ENCODE assay signal across 8 cellular contexts in the genomic region with DNA sequence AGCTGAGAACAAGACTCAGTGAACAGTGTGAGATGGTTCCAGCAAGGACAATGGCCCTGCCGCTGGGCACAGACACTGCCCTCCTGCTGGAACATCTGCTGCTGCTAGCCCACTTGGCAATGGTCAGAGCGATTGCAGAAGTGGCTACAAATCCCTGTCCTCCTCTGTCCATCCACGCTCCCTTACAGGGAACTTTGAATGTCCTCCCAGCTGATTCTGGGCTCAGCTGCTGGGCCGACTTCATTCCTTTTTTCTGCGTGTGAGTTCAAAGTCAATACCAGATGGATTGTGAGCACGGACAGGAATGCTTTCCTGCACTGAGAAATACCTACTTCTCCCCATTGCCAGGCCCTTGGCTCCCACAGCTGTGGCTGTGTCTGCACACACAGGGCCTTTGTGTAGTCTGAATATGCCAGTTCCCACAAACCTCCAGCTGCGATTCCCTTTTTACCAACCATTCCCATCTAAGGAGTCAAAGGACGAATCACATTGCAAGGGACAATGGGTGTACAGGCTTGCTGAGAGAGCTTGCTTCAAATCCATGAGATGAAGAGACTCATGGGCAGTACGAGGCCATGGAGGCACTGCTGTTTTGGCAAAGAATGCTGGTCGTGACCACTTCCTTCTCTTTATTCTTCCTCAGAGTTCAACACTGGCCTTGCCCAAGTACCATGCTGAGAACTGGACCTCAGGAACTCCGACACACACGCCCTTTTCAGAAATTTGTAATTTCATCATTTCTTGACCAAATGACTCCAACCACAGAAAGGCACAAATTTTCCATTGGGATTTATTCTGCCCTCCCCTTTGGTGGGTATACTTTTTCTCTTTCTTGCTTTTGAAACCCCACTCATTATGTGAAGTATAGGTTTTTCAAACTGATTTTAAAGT. TPM values are rescaled to one million over a fixed set of nuclear protein-coding genes. Genes with fewer than 3 reads are reported as not detected.
DNase-seq lines count a peak whose midpoint lies in the region; ATAC-seq, FAIRE-seq and TF ChIP-seq lines count a peak whose summit lies in the region.

No MANE protein-coding gene starts in this region.

- ATAC-seq in GM18909 (IDR thresholded peaks at IDR 0.05; ENCODE audit: poor library complexity, unreplicated experiment) (no peak), HG03095 (IDR thresholded peaks at IDR 0.05; ENCODE audit: unreplicated experiment) (no peak)

- TF ChIP-seq POLR2A in suprapubic skin (IDR thresholded peaks at IDR 0.05), result no peak

- peaks cover 33% of the 10 kb centered on the region for H3K4me1 ChIP-seq in suprapubic skin

- no peak overlapping the region for H3K27ac Mint-ChIP-seq in activated T-helper 1 cell treated with anti-CD3 and anti-CD28 coated beads, Interleukin-12 subunit alpha, Interleukin-12 subunit beta, Interleukin-2, Interleukin-4 antibody, amounts not matched to agents 30 ng/mL and 10 ng/mL and 1 ng/mL, durations not matched to agents 14 hours and 24 hours and 36 hours

- H3K27me3 ChIP-seq in dorsolateral prefrontal cortex (no peaks in the 10 kb centered on the region), suprapubic skin (no peaks in the 10 kb centered on the region)

- no peak overlapping the region for H3K4me3 Mint-ChIP-seq in activated T-helper 1 cell treated with anti-CD3 and anti-CD28 coated beads, Interleukin-12 subunit alpha, Interleukin-12 subunit beta, Interleukin-2, Interleukin-4 antibody, amounts not matched to agents 30 ng/mL and 10 ng/mL and 1 ng/mL, durations not matched to agents 14 hours and 24 hours and 36 hours

- no peaks in the 10 kb centered on the region for H3K9me3 Mint-ChIP-seq in activated T-helper 1 cell treated with anti-CD3 and anti-CD28 coated beads, Interleukin-12 subunit alpha, Interleukin-12 subunit beta, Interleukin-2, Interleukin-4 antibody, amounts not matched to agents 30 ng/mL and 10 ng/mL and 1 ng/mL, durations not matched to agents 14 hours and 24 hours and 36 hours

- H3K27ac ChIP-seq in dorsolateral prefrontal cortex (peak overlapping the region; percentile 35 to 95 (median 86)), suprapubic skin (peak overlapping the region; percentile 49)

- H3K36me3 Mint-ChIP-seq in activated T-helper 1 cell treated with anti-CD3 and anti-CD28 coated beads, Interleukin-12 subunit alpha, Interleukin-12 subunit beta, Interleukin-2, Interleukin-4 antibody, amounts not matched to agents 30 ng/mL and 10 ng/mL and 1 ng/mL, durations not matched to agents 14 hours and 24 hours and 36 hours (ENCODE audit: low read depth), result no peaks in the 10 kb centered on the region

- TF ChIP-seq CTCF in dorsolateral prefrontal cortex (IDR thresholded peaks at IDR 0.05 in 54 of 56, conservative IDR thresholded peaks at IDR 0.05 in 2 of 56; ENCODE audit: low read depth in 1 of 56, partially characterized antibody in 56 of 56) (peak in 3 of 56 donors; percentile 4 to 13 (median 12)), suprapubic skin (IDR thresholded peaks at IDR 0.05) (no peak)

- TF ChIP-seq EP300 in suprapubic skin (IDR thresholded peaks at IDR 0.05), result no peak

- no peaks in the 10 kb centered on the region for H3K36me3 ChIP-seq in suprapubic skin

- DNase-seq in MV-4-11 (lab: John Stamatoyannopoulos, UW) (peak; percentile 2), dorsolateral prefrontal cortex (peak; percentile 11 to 88 (median 76)), middle frontal gyrus (ENCODE audit: extremely low spot score, low spot score) (peak; percentile 50), suprapubic skin (ENCODE audit: low spot score in 2 of 2) (no peak), RCC 7860 (ENCODE audit: low spot score) (no peak)
- DNase-seq in activated T-helper 1 cell treated with anti-CD3 and anti-CD28 coated beads, Interleukin-12 subunit alpha, Interleukin-12 subunit beta, Interleukin-2, Interleukin-4 antibody, amounts not matched to agents 30 ng/mL and 10 ng/mL and 1 ng/mL, durations not matched to agents 14 hours and 24 hours and 36 hours (ENCODE audit: low spot score), result no peak

- H3K4me1 Mint-ChIP-seq in activated T-helper 1 cell treated with anti-CD3 and anti-CD28 coated beads, Interleukin-12 subunit alpha, Interleukin-12 subunit beta, Interleukin-2, Interleukin-4 antibody, amounts not matched to agents 30 ng/mL and 10 ng/mL and 1 ng/mL, durations not matched to agents 14 hours and 24 hours and 36 hours (ENCODE audit: low read depth), result peaks cover 6% of the 10 kb centered on the region

- H3K4me3 ChIP-seq in dorsolateral prefrontal cortex, result peak overlapping the region in 45 of 59 donors; percentile 1 to 58 (median 36)
- H3K4me3 ChIP-seq in suprapubic skin, result no peak overlapping the region

- 74% methylated on average over 12 of the region's 12 CpGs for WGBS in suprapubic skin

- H3K9me3 ChIP-seq in suprapubic skin, result no peaks in the 10 kb centered on the region

- intact Hi-C loops in dorsolateral prefrontal cortex (cut with DNase I), result loop anchor here (1.0 to 5.0 kb wide), 5 partner anchors 59 to 262 kb away; no protein-coding TSS in a partner anchor
- intact Hi-C loops in activated T-helper 1 cell treated with anti-CD3 and anti-CD28 coated beads, Interleukin-12 subunit alpha, Interleukin-12 subunit beta, Interleukin-2, Interleukin-4 antibody, amounts not matched to agents 30 ng/mL and 10 ng/mL and 1 ng/mL, durations not matched to agents 14 hours and 24 hours and 36 hours (cut with micrococcal nuclease), result loop anchor here (1.0 kb wide), 3 partner anchors 59 to 263 kb away; no protein-coding TSS in a partner anchor

- FAIRE-seq in RCC 7860 (lab: Jason Lieb, UNC), result no peak

- peaks cover 4% of the 10 kb centered on the region for H3K27me3 Mint-ChIP-seq in activated T-helper 1 cell treated with anti-CD3 and anti-CD28 coated beads, Interleukin-12 subunit alpha, Interleukin-12 subunit beta, Interleukin-2, Interleukin-4 antibody, amounts not matched to agents 30 ng/mL and 10 ng/mL and 1 ng/mL, durations not matched to agents 14 hours and 24 hours and 36 hours (ENCODE audit: insufficient read depth)

RNA-seq across cellular contexts. Expression of a gene that starts 44.2 kb away (rescaled TPM):
- 10 to 100 TPM; 10.1 to 26.8 (median 16.2) TPM for total RNA-seq in dorsolateral prefrontal cortex
- 10 to 100 TPM in 3 of 4 donors, 1 to 10 TPM in 1; 9.8 to 13.3 (median 12.5) TPM for total RNA-seq in suprapubic skin
- 23.8 and 25.3 TPM in 2 replicates for total RNA-seq in activated T-helper 1 cell treated with anti-CD3 and anti-CD28 coated beads, Interleukin-12 subunit alpha, Interleukin-12 subunit beta, Interleukin-2, Interleukin-4 antibody, amounts not matched to agents 30 ng/mL and 10 ng/mL and 1 ng/mL, durations not matched to agents 14 hours and 24 hours and 36 hours

Comparison
In these comparisons a context has a peak if more than half of its experiments do, and no peak if none do; other contexts are left out.
1. DNase-seq: peak in MV-4-11 (single experiment), dorsolateral prefrontal cortex (10 of 10) and middle frontal gyrus (single experiment); none in suprapubic skin (0 of 2), activated T-helper 1 cell treated with anti-CD3 and anti-CD28 coated beads, Interleukin-12 subunit alpha, Interleukin-12 subunit beta, Interleukin-2, Interleukin-4 antibody, amounts not matched to agents 30 ng/mL and 10 ng/mL and 1 ng/mL, durations not matched to agents 14 hours and 24 hours and 36 hours (single experiment) and RCC 7860 (single experiment).